Comparison of ENCODE assay signal across 13 cellular contexts in genomic region chr17:80831481-80831880, GRCh38.
DNase-seq lines count a peak whose midpoint lies in the region; ATAC-seq, FAIRE-seq and TF ChIP-seq lines count a peak whose summit lies in the region.
"Had no signal": no experiment of that assay in that cellular context is flagged by ENCODE, and none has a peak within 500 bp of the region (broad histone marks: within the 10 kb centered on the region; RNA-seq: fewer than 3 reads in every experiment).

No MANE protein-coding gene starts in this region.

- H3K36me3 Mint-ChIP-seq in activated CD4-positive, alpha-beta T cell treated with anti-CD3 and anti-CD28 coated beads, Interleukin-2, amount 10 ng/mL, durations not matched to agents 24 days and 14 days (ENCODE audit: low read depth): peaks cover 50% of the 10 kb centered on the region

- peaks cover 9% of the 10 kb centered on the region for H3K4me1 ChIP-seq in rectal smooth muscle tissue (ENCODE audit: control insufficient read depth, insufficient read depth, low read length)
- peaks cover 0 to 19% (median 4%) of the 10 kb centered on the region in 4 donors for H3K4me1 ChIP-seq in tibial nerve

- peaks cover 4% of the 10 kb centered on the region for H3K9me3 Mint-ChIP-seq in activated CD4-positive, alpha-beta T cell treated with anti-CD3 and anti-CD28 coated beads, Interleukin-2, amount 10 ng/mL, durations not matched to agents 24 days and 14 days

- H3K4me3 ChIP-seq in bronchial epithelial cell (ENCODE audit: low read depth, low read length): no peak overlapping the region
- H3K4me3 ChIP-seq in rectal smooth muscle tissue (ENCODE audit: low read length): no peak overlapping the region
- H3K4me3 ChIP-seq in tibial nerve: no peak overlapping the region
- H3K4me3 ChIP-seq: heart left ventricle, left lung, SJSA1 had no signal

- no peak overlapping the region for H3K9ac ChIP-seq in rectal smooth muscle tissue (ENCODE audit: low read length)

- H3K4me1 Mint-ChIP-seq in activated CD4-positive, alpha-beta T cell treated with anti-CD3 and anti-CD28 coated beads, Interleukin-2, amount 10 ng/mL, durations not matched to agents 24 days and 14 days: peaks cover 68% of the 10 kb centered on the region

- no peaks in the 10 kb centered on the region for H3K27me3 Mint-ChIP-seq in activated CD4-positive, alpha-beta T cell treated with anti-CD3 and anti-CD28 coated beads, Interleukin-2, amount 10 ng/mL, durations not matched to agents 24 days and 14 days

- no peaks in the 10 kb centered on the region for H3K27me3 ChIP-seq in bronchial epithelial cell (ENCODE audit: control insufficient read depth, insufficient read depth, low read length)
- no peaks in the 10 kb centered on the region for H3K27me3 ChIP-seq in rectal smooth muscle tissue (ENCODE audit: control insufficient read depth, insufficient read depth, low read length)
- H3K27me3 ChIP-seq in tibial nerve: no peaks in the 10 kb centered on the region
- H3K27me3 ChIP-seq: heart left ventricle, left lung, SJSA1 had no signal

- no peak for TF ChIP-seq POLR2A in tibial nerve (IDR thresholded peaks at IDR 0.05)

- H3K9me3 ChIP-seq in tibial nerve: no peaks in the 10 kb centered on the region
- H3K9me3 ChIP-seq: heart left ventricle, left lung, SJSA1 had no signal

- peak overlapping the region; percentile 85 for H3K4me3 Mint-ChIP-seq in activated CD4-positive, alpha-beta T cell treated with anti-CD3 and anti-CD28 coated beads, Interleukin-2, amount 10 ng/mL, durations not matched to agents 24 days and 14 days

- H3K36me3 ChIP-seq in bronchial epithelial cell (ENCODE audit: control insufficient read depth, insufficient read depth, low read length) (no peaks in the 10 kb centered on the region), rectal smooth muscle tissue (ENCODE audit: control insufficient read depth, insufficient read depth, low read length) (peaks cover under 1% of the 10 kb centered on the region), tibial nerve (peaks cover 0 to 19% (median 0%) of the 10 kb centered on the region in 3 donors)

- TF ChIP-seq EP300 in tibial nerve (IDR thresholded peaks at IDR 0.05): no peak

- WGBS in tibial nerve, 2 donors: 90 to 96% methylated on average over 6 of the region's 6 CpGs

- TF ChIP-seq CTCF in bronchial epithelial cell (IDR thresholded peaks at IDR 0.05; ENCODE audit: insufficient read depth, low read length, severe bottlenecking) (no peak), tibial nerve (IDR thresholded peaks at IDR 0.05) (no peak)

- no peak for FAIRE-seq in RCC 7860 (lab: Jason Lieb, UNC)
- FAIRE-seq in bronchial epithelial cell (lab: Jason Lieb, UNC): peak; percentile 99

- H3K27ac Mint-ChIP-seq in activated CD4-positive, alpha-beta T cell treated with anti-CD3 and anti-CD28 coated beads, Interleukin-2, amount 10 ng/mL, durations not matched to agents 24 days and 14 days: peak overlapping the region; percentile 96

- peak overlapping the region; percentile 95 for H3K27ac ChIP-seq in rectal smooth muscle tissue (ENCODE audit: low read depth, low read length)
- H3K27ac ChIP-seq in tibial nerve: no peak overlapping the region

- ATAC-seq in HG03108 (IDR thresholded peaks at IDR 0.05; ENCODE audit: unreplicated experiment): no peak
- ATAC-seq: activated CD4-positive, CD25-positive, alpha-beta regulatory T cell treated with anti-CD3 and anti-CD28 coated beads, Interleukin-2, amount 50 U/mL, for 24 hours; left lung had no signal

- intact Hi-C loops in activated CD4-positive, alpha-beta T cell treated with anti-CD3 and anti-CD28 coated beads, Interleukin-2, amount 10 ng/mL, durations not matched to agents 24 days and 14 days (cut with micrococcal nuclease): loop anchor here (10.0 kb wide), 1 partner anchor 237 kb away; no protein-coding TSS in a partner anchor

- DNase-seq in activated CD4-positive, alpha-beta T cell treated with anti-CD3 and anti-CD28 coated beads, Interleukin-2, amount 10 ng/mL, durations not matched to agents 24 days and 14 days: no peak
- DNase-seq in activated CD4-positive, alpha-beta T cell treated with anti-CD3 and anti-CD28 coated beads, Interleukin-2, amount 50 U/mL, for 1 hour: no peak
- DNase-seq in RCC 7860 (ENCODE audit: low spot score) (peak; percentile 44), bronchial epithelial cell (ENCODE audit: low read depth) (no peak), tibial nerve (ENCODE audit: low spot score in 2 of 2) (no peak)
- DNase-seq in NK-92 treated with Interleukin-12 subunit alpha and Interleukin-12 subunit beta, amount 100 ng/mL, for 24 hours (lab: John Stamatoyannopoulos, UW): no peak
- DNase-seq: NCI-H1694 had no signal
